ENCODE assay signal across 25 cellular contexts in the genomic region with DNA sequence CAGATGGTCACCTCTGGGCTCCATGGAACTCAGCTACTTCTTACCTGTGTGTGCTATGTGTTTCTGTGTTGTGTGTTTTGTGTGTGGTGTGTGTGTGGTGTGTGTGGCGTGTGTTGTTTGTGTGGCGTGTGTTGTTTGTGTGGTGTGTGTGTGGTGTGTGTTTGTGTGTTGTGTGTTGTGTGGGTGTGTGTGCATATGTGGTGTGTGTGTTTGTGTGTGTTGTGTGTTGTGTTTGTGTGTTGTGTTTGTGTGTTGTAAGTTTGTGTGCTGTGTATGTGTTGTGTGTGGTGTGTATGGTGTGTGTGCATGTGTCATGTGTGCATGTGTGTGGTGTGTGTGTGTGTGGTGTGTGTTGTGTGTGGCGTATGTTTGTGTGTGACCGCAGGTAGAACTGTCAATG. TPM values are rescaled to one million over a fixed set of nuclear protein-coding genes. Genes with fewer than 3 reads are reported as not detected.
"Had no signal": no experiment of that assay in that cellular context is flagged by ENCODE, and none has a peak within 500 bp of the region (broad histone marks: within the 10 kb centered on the region; RNA-seq: fewer than 3 reads in every experiment).

No MANE protein-coding gene starts in this region.

- H3K27ac ChIP-seq: adrenal gland, body of pancreas, KMS-11, Peyer's patch had no signal

- H3K27me3 ChIP-seq: MG63 had no signal

- H3K9ac ChIP-seq: KMS-11 had no signal

- H3K9me3 ChIP-seq: adrenal gland, body of pancreas had no signal

- H3K4me3 ChIP-seq: adrenal gland, body of pancreas, MG63, Peyer's patch had no signal

- ATAC-seq: activated CD4-positive, CD25-positive, alpha-beta regulatory T cell treated with anti-CD3 and anti-CD28 coated beads, Interleukin-2, amount 50 U/mL, for 24 hours; activated CD8-positive, alpha-beta T cell treated with anti-CD3 and anti-CD28 coated beads, Interleukin-2, amount 10 ng/mL, durations not matched to agents 7 days and 5 days; body of pancreas had no signal

- H3K4me2 ChIP-seq: KMS-11 had no signal

- DNase-seq: activated CD4-positive, alpha-beta T cell treated with anti-CD3 and anti-CD28 coated beads for 48 hours; activated CD4-positive, alpha-beta T cell treated with anti-CD3 and anti-CD28 coated beads, Interleukin-2, amount 50 U/mL, for 4 hours; activated CD8-positive, alpha-beta memory T cell treated with anti-CD3 and anti-CD28 coated beads, Interleukin-2, amount 50 U/mL, for 48 hours; activated CD8-positive, alpha-beta T cell treated with anti-CD3 and anti-CD28 coated beads, Interleukin-2, amount 10 ng/mL, durations not matched to agents 7 days and 5 days; activated naive CD4-positive, alpha-beta T cell treated with anti-CD3 and anti-CD28 coated beads, Interleukin-2, amount 50 U/mL, for 16 hours; activated naive CD8-positive, alpha-beta T cell treated with anti-CD3 and anti-CD28 coated beads, Interleukin-2, amount 10 ng/mL, durations not matched to agents 7 days and 5 days; activated T-cell treated with anti-CD3 and anti-CD28 coated beads, Interleukin-2, amount 50 U/mL, for 1 hour; adrenal gland; aorta; body of pancreas; MG63; MV-4-11; NCI-H1092 treated with DMSO at 0.1 percent for 48 hours; NCI-H1417 treated with DMSO at 0.1 percent for 48 hours; NCI-H1694; NCI-H2029; NCI-H2107; NCI-H345; NCI-H510A; NCI-H526 treated with DMSO at 0.1 percent for 48 hours; Peyer's patch; SHP77 treated with DMSO at 0.1 percent for 48 hours had no signal

- H3K36me3 ChIP-seq: adrenal gland, MG63, Peyer's patch had no signal

RNA-seq across cellular contexts. Expression of a gene that starts 3.8 kb away (rescaled TPM):
- total RNA-seq: activated CD8-positive, alpha-beta T cell treated with anti-CD3 and anti-CD28 coated beads, Interleukin-2, amount 10 ng/mL, durations not matched to agents 7 days and 5 days; activated naive CD8-positive, alpha-beta T cell treated with anti-CD3 and anti-CD28 coated beads, Interleukin-2, amount 10 ng/mL, durations not matched to agents 7 days and 5 days; aorta; Peyer's patch; SK-MEL-5 had no signal
- polyA plus RNA-seq: aorta had no signal
